In genomic region chr3:141105828-141106628, GRCh38 we compare ENCODE assay signal across 8 cellular contexts. TPM values are rescaled to one million over a fixed set of nuclear protein-coding genes. Genes with fewer than 3 reads are reported as not detected.
DNase-seq lines count a peak whose midpoint lies in the region; ATAC-seq, FAIRE-seq and TF ChIP-seq lines count a peak whose summit lies in the region.

No MANE protein-coding gene starts in this region.

- H3K9me1 ChIP-seq in K562 (ENCODE audit: control insufficient read depth, insufficient read depth, low read length): no peaks in the 10 kb centered on the region

- H3K4me2 ChIP-seq in GM23248 (ENCODE audit: unreplicated experiment) (no peak overlapping the region), K562 (ENCODE audit: insufficient read depth, low read length) (no peak overlapping the region)

- peak; percentile 84 for FAIRE-seq in K562 (lab: Jason Lieb, UNC)

- H3K27me3 Mint-ChIP-seq in CD4-positive, alpha-beta T cell: no peaks in the 10 kb centered on the region

- H3K27ac ChIP-seq in CD4-positive, alpha-beta T cell (ENCODE audit: low read depth, low read length): no peak overlapping the region
- H3K27ac ChIP-seq in GM23248 (no peak overlapping the region), K562 (ENCODE audit: extremely low read depth, low read depth, low read length) (no peak overlapping the region)

- no peak overlapping the region for H3K4me3 Mint-ChIP-seq in CD4-positive, alpha-beta T cell

- H3K79me2 ChIP-seq in GM23248 (ENCODE audit: insufficient read depth) (no peaks in the 10 kb centered on the region), K562 (ENCODE audit: control insufficient read depth, insufficient read depth, low read length) (no peaks in the 10 kb centered on the region)

- 18 to 20% methylated on average over 7 of the region's 7 CpGs for WGBS in GM23248 (ENCODE audit: low coverage in 1 of 2, low lambda C conversion rate in 2 of 2, missing lambda C conversion rate in 2 of 2), 2 experiments
- under 1% methylated on average over 7 of the region's 7 CpGs for WGBS in K562 (ENCODE audit: insufficient coverage, low coverage, missing lambda C conversion rate)

- no peaks in the 10 kb centered on the region for H3K36me3 Mint-ChIP-seq in CD4-positive, alpha-beta T cell (ENCODE audit: low read depth)

- no peaks in the 10 kb centered on the region for H3K9me2 ChIP-seq in GM23248 (ENCODE audit: insufficient read depth)

- DNase-seq in CD4-positive, alpha-beta T cell: peak; percentile 8 to 53 (median 34)
- DNase-seq in GM23248 (peak; percentile 86), NCI-H2029 (lab: John Stamatoyannopoulos, UW) (peak; percentile 81), T-helper 9 cell (peak; percentile 31), K562 (ENCODE audit: extremely low read depth in 1 of 4, low spot score in 3 of 4) (peak; percentile 54 to 77 (median 58)), iPS-NIHi11 (ENCODE audit: low spot score) (peak; percentile 67)
- DNase-seq in stimulated activated CD4-positive, alpha-beta T cell treated with anti-CD3 and anti-CD28 coated beads, Interleukin-12 subunit alpha, Interleukin-12 subunit beta, amount 100 ng/mL, for 48 hours (ENCODE audit: low read depth in 2 of 3, low spot score in 1 of 3): peak; percentile 21 to 67 (median 39)

- no peaks in the 10 kb centered on the region for H3K4me1 Mint-ChIP-seq in CD4-positive, alpha-beta T cell (ENCODE audit: low read depth)

- ATAC-seq in CD4-positive, alpha-beta T cell (ENCODE audit: poor library complexity): peak; percentile 48
- ATAC-seq in K562 (peak; percentile 83), HG03460 (IDR thresholded peaks at IDR 0.05; ENCODE audit: unreplicated experiment) (no peak)

- no peaks in the 10 kb centered on the region for H3K27me3 ChIP-seq in CD4-positive, alpha-beta T cell (ENCODE audit: control insufficient read depth, insufficient read depth, low read length)
- H3K27me3 ChIP-seq in GM23248 (replicated peaks; ENCODE audit: insufficient read depth) (no peaks in the 10 kb centered on the region), K562 (ENCODE audit: control insufficient read depth in 2 of 2, insufficient read depth in 2 of 2, low read length in 2 of 2) (peaks cover 9 to 42% of the 10 kb centered on the region in 2 experiments; a peak in 4 of 5 replicates)

- H3F3A ChIP-seq in GM23248 (ENCODE audit: insufficient read depth): no peaks in the 10 kb centered on the region

- TF ChIP-seq RAD21 in K562 (CRISPR knock-in tag; conservative IDR thresholded peaks at IDR 0.05 in 1 of 2, IDR thresholded peaks at IDR 0.05 in 1 of 2): peak; percentile 68 to 83

- CTCF ChIA-PET in CD4-positive, alpha-beta T cell (lab: Charles Lee): interaction anchor here (0.6 to 1.4 kb wide), 3 partner anchors 10 to 1678 kb away, joined by 3 to 4 read pairs (median 3); no protein-coding TSS in a partner anchor
- CTCF ChIA-PET in K562 (lab: Yijun Ruan, JAX; ENCODE audit: low intra/inter-chr PET ratio): interaction anchor here (0.7 to 2.5 kb wide), 4 partner anchors 20 to 208 kb away, joined by 3 to 13 read pairs (median 10); no protein-coding TSS in a partner anchor

- intact Hi-C loops in CD4-positive, alpha-beta T cell (cut with DNase I, micrococcal nuclease): loop anchor here (2.0 to 5.0 kb wide), 6 partner anchors 87 to 1679 kb away; no protein-coding TSS in a partner anchor
- intact Hi-C loops in K562 (cut with micrococcal nuclease): loop anchor here (1.0 to 10.0 kb wide), 5 partner anchors 59 to 209 kb away; no protein-coding TSS in a partner anchor

- no peak for TF ChIP-seq EP300 in K562 (IDR thresholded peaks at IDR 0.05; ENCODE audit: low read length)

- H3K4me3 ChIP-seq in GM23248 (no peak overlapping the region), K562 (no peak overlapping the region)

- no peaks in the 10 kb centered on the region for H3K9me3 Mint-ChIP-seq in CD4-positive, alpha-beta T cell

- TF ChIP-seq CTCF in CD4-positive, alpha-beta T cell (IDR thresholded peaks at IDR 0.05): peak; percentile 82
- peak; percentile 75 to 82 (median 75) for TF ChIP-seq CTCF in K562 (IDR thresholded peaks at IDR 0.05 in 2 of 3, conservative IDR thresholded peaks at IDR 0.05 in 1 of 3; ENCODE audit: insufficient read depth in 2 of 3, low read depth in 1 of 3, low read length in 3 of 3)

- H3K36me3 ChIP-seq in GM23248 (ENCODE audit: low read depth) (no peaks in the 10 kb centered on the region), K562 (ENCODE audit: control insufficient read depth, insufficient read depth, low read length) (no peaks in the 10 kb centered on the region)

- no peak overlapping the region for H3K9ac ChIP-seq in GM23248
- H3K9ac ChIP-seq in K562 (ENCODE audit: insufficient read depth in 1 of 2, low read depth in 2 of 2, low read length in 2 of 2): no peak overlapping the region

- in situ Hi-C loops in GM23248 (cut with MboI): loop anchor here (5.0 kb wide), 2 partner anchors 94 to 209 kb away; no protein-coding TSS in a partner anchor
- in situ Hi-C loops in K562 (cut with MboI): loop anchor here (5.0 to 10.0 kb wide), 3 partner anchors 86 to 191 kb away; no protein-coding TSS in a partner anchor

- POLR2A ChIA-PET in CD4-positive, alpha-beta T cell (lab: Charles Lee): interaction anchor here (1.0 kb wide), 1 partner anchor 106 kb away, joined by 3 read pairs; no protein-coding TSS in a partner anchor
- POLR2A ChIA-PET in K562 (lab: Yijun Ruan, JAX): interaction anchor here (1.0 to 1.1 kb wide), 2 partner anchors 10 to 19 kb away, joined by 3 read pairs; no protein-coding TSS in a partner anchor

- TF ChIP-seq POLR2A in K562 (conservative IDR thresholded peaks at IDR 0.05): no peak

- BruUV-seq in K562 (replicated peaks; lab: Mats Ljungman, UMichigan): no TSS peak

- H4K20me1 ChIP-seq in GM23248 (ENCODE audit: insufficient read depth) (no peaks in the 10 kb centered on the region), K562 (replicated peaks; ENCODE audit: control insufficient read depth, insufficient read depth, low read length) (0 out of 2 replicates have a peak, but pooled peaks cover 3% of the 10 kb centered on the region)

- H2AFZ ChIP-seq in GM23248: no peak overlapping the region
- H2AFZ ChIP-seq in K562 (ENCODE audit: low read depth, low read length): no peak overlapping the region

- H3K9me3 ChIP-seq in CD4-positive, alpha-beta T cell (ENCODE audit: control insufficient read depth, low read length): no peaks in the 10 kb centered on the region
- H3K9me3 ChIP-seq in GM23248 (ENCODE audit: low read depth) (no peaks in the 10 kb centered on the region), K562 (replicated peaks; ENCODE audit: control insufficient read depth, insufficient read depth, low read depth, low read length) (no peaks in the 10 kb centered on the region)

- H3K4me1 ChIP-seq in GM23248 (ENCODE audit: insufficient read depth): no peaks in the 10 kb centered on the region
- no peaks in the 10 kb centered on the region for H3K4me1 ChIP-seq in K562 (replicated peaks in 1 of 2; ENCODE audit: control insufficient read depth in 2 of 2, insufficient read depth in 2 of 2, low read length in 2 of 2)

- H3K27ac Mint-ChIP-seq in CD4-positive, alpha-beta T cell: no peak overlapping the region

TF ChIP-seq in K562, 482 proteins besides CTCF, POLR2A, EP300 and RAD21 (continues in another document):
- TF ChIP-seq HCFC1 (IDR thresholded peaks at IDR 0.05; ENCODE audit: low read depth, low read length): no peak
- no peak for TF ChIP-seq PBX2 (CRISPR knock-in tag; IDR thresholded peaks at IDR 0.05; ENCODE audit: low read depth)
- TF ChIP-seq PBX2 (tag; conservative IDR thresholded peaks at IDR 0.05; ENCODE audit: low read depth): peak; percentile 73
- peak; percentile 60 for TF ChIP-seq MEIS2 (IDR thresholded peaks at IDR 0.05; ENCODE audit: partially characterized antibody)

RNA-seq across cellular contexts. Expression of gene SPSB4, which starts 54.9 kb away (rescaled TPM):
- not detected for total RNA-seq in CD4-positive, alpha-beta T cell
- not detected in 2 replicates for total RNA-seq in GM23248 (2014; rRNA removed; shearing (Covaris generic))
- polyA plus RNA-seq in GM23248 (2016; fragmentation: Nextera tagmentation; extraction: Ambion mirVana) (not detected in 2 replicates), K562 (2011; rRNA removed) (not detected in 2 replicates), K562 (2014; fragmentation: Illumina TruSeq; extraction: Trizol) (not detected in 2 replicates), K562 (2014; fragmentation: Nextera tagmentation; extraction: Ambion mirVana) (not detected), K562 (2014; rRNA removed) (not detected in 2 replicates)
- total RNA-seq in K562 (2011; cell fraction: chromatin; rRNA removed; ENCODE audit: low replicate concordance): not detected in 2 replicates
- not detected in 2 replicates for total RNA-seq in K562 (2011; cell fraction: nucleolus; rRNA removed)
- total RNA-seq in K562 (2011; cell fraction: nucleoplasm; rRNA removed): not detected in 2 replicates
- total RNA-seq in K562 (2014; rRNA removed) (not detected in 2 replicates), K562 (2014; rRNA removed; fragmentation: Illumina TruSeq; extraction: Trizol) (not detected in 2 replicates), K562 (2015; rRNA removed; fragmentation: Illumina TruSeq; extraction: Trizol) (not detected in 2 replicates), K562 (2021) (0.07 TPM in 1 of 2 replicates, not detected in the other)
- not detected in 2 replicates for polyA plus RNA-seq in K562 (2011; cell fraction: cytosol; rRNA removed)
- polyA plus RNA-seq in K562 (2011; cell fraction: nucleus; rRNA removed): not detected in 2 replicates
- polyA plus RNA-seq in K562 (2012): not detected in 2 replicates
- not detected in 2 replicates for polyA minus RNA-seq in K562 (2011; rRNA and poly(A)+ RNA removed)
- not detected in 2 replicates for polyA minus RNA-seq in K562 (2011; cell fraction: cytosol; rRNA and poly(A)+ RNA removed)
- not detected in 2 replicates for polyA minus RNA-seq in K562 (2011; cell fraction: nucleus; rRNA and poly(A)+ RNA removed)

Comparison
In these comparisons a context has a peak if more than half of its experiments do, and no peak if none do; other contexts are left out.
1. DNase-seq: peak in every context shown above with its lines; median percentile 86 in GM23248; 81 in NCI-H2029; 67 in iPS-NIHi11; 58 in K562; 39 in stimulated activated CD4-positive, alpha-beta T cell treated with anti-CD3 and anti-CD28 coated beads, Interleukin-12 subunit alpha, Interleukin-12 subunit beta, amount 100 ng/mL, for 48 hours; 34 in CD4-positive, alpha-beta T cell; 31 in T-helper 9 cell.